ENCODE assay signal across 11 cellular contexts in the genomic region with DNA sequence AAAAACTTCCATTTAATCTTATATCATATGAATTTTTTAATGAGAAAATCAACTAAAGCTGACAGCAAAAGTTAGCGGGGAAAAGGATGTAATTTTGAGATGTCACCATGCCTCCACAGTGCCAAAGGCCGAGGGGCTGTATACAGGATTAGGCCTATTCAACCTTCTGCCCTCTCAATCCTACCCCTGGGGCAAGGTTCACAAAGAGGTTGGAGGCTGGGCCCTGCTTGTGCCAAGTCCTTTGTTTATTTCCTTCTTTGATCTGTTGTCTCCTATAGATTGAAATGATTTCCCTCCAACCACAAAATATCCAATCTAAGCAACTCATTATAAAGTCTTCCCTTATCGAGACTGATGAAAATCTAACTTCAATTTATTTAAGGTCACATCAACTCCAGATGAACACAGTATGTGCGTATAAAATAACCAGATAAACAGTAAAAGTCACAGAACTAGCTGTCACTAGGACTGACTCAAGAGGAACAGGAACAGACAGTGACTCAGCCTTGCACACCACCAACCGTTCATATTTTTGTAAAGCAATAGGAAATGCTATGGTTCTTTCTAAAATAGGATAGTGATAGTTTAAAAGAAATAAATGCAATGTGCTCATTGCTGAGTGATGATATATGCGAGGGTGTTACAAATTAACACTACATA.
DNase-seq lines count a peak whose midpoint lies in the region; ATAC-seq, FAIRE-seq and TF ChIP-seq lines count a peak whose summit lies in the region.
"Had no signal": no experiment of that assay in that cellular context is flagged by ENCODE, and none has a peak within 500 bp of the region (broad histone marks: within the 10 kb centered on the region; RNA-seq: fewer than 3 reads in every experiment).

No MANE protein-coding gene starts in this region.

- TF ChIP-seq CTCF in CD14-positive monocyte (IDR thresholded peaks at IDR 0.05) (no peak), liver (IDR thresholded peaks at IDR 0.05; ENCODE audit: low read depth, low read length, missing input control) (no peak), heart right ventricle (IDR thresholded peaks at IDR 0.05) (no peak)

- intact Hi-C loops in CD14-positive monocyte (cut with micrococcal nuclease) (no loop called here), heart right ventricle (cut with DNase I) (no loop called here)

- H3K9ac ChIP-seq in adipocyte (ENCODE audit: low read length) = no peak overlapping the region
- no peak overlapping the region for H3K9ac ChIP-seq in liver (ENCODE audit: low read depth in 1 of 2, low read length in 2 of 2)

- H3K4me1 ChIP-seq in adipocyte (ENCODE audit: control insufficient read depth, insufficient read depth, low read length) (peaks cover 10% of the 10 kb centered on the region), liver (ENCODE audit: control insufficient read depth in 4 of 4, insufficient read depth in 4 of 4, low read length in 3 of 4) (peaks cover 0 to 4% (median 1%) of the 10 kb centered on the region in 4 donors), heart right ventricle (peaks cover 0 to 12% (median 5%) of the 10 kb centered on the region in 9 donors)
- H3K4me1 ChIP-seq: esophagus muscularis mucosa had no signal

- H3K4me3 ChIP-seq in adipocyte (ENCODE audit: low read length) (no peak overlapping the region), liver (ENCODE audit: low read depth in 1 of 3, low read length in 3 of 3) (no peak overlapping the region), heart right ventricle (no peak overlapping the region)
- H3K4me3 ChIP-seq: esophagus muscularis mucosa had no signal

- 78% methylated on average over 6 of the region's 6 CpGs for WGBS in liver
- WGBS in heart right ventricle, 2 donors = 86 to 88% methylated on average over 6 of the region's 6 CpGs

- DNase-seq in CD14-positive monocyte (ENCODE audit: low spot score) (peak; percentile 64), HTR-8/SVneo (ENCODE audit: insufficient read length, low spot score) (peak; percentile 31), adipocyte (ENCODE audit: low read depth) (peak; percentile 61), SK-N-DZ (ENCODE audit: low spot score) (no peak), heart right ventricle (no peak), NCI-H1105 (lab: John Stamatoyannopoulos, UW) (no peak)
- DNase-seq: activated CD4-positive, alpha-beta T cell treated with anti-CD3 and anti-CD28 coated beads, Interleukin-2, amount 50 U/mL, for 4 hours; NCI-H2171 treated with DMSO at 0.1 percent for 48 hours had no signal

- H3K27me3 Mint-ChIP-seq in CD14-positive monocyte (ENCODE audit: low read depth in 3 of 3) = no peaks in the 10 kb centered on the region

- peaks cover 25 to 32% of the 10 kb centered on the region in 2 donors for H3K36me3 Mint-ChIP-seq in CD14-positive monocyte

- H3K4me3 Mint-ChIP-seq in CD14-positive monocyte = peak overlapping the region in 1 of 2 donors; percentile 75

- no peaks in the 10 kb centered on the region for H3K9me3 Mint-ChIP-seq in CD14-positive monocyte

- H3K27ac Mint-ChIP-seq in CD14-positive monocyte = peak overlapping the region; percentile 77 to 98 (median 89)

- H3K27me3 ChIP-seq in adipocyte (replicated peaks; ENCODE audit: control insufficient read depth, insufficient read depth, low read length) = no peaks in the 10 kb centered on the region
- H3K27me3 ChIP-seq in liver (ENCODE audit: control insufficient read depth in 4 of 4, insufficient read depth in 4 of 4, low read length in 3 of 4) = no peaks in the 10 kb centered on the region
- H3K27me3 ChIP-seq in heart right ventricle = no peaks in the 10 kb centered on the region
- H3K27me3 ChIP-seq: esophagus muscularis mucosa had no signal

- FAIRE-seq in HTR-8/SVneo (lab: Jason Lieb, UNC) = no peak

- TF ChIP-seq RAD21 in liver (IDR thresholded peaks at IDR 0.05) = no peak

- ATAC-seq in heart right ventricle (no peak), GM18873 (IDR thresholded peaks at IDR 0.05; ENCODE audit: low FRiP score, unreplicated experiment) (no peak)

- H3K36me3 ChIP-seq in adipocyte (ENCODE audit: control insufficient read depth, insufficient read depth, low read length, severe bottlenecking) (peaks cover 9% of the 10 kb centered on the region), liver (ENCODE audit: control insufficient read depth in 4 of 4, insufficient read depth in 3 of 4, low read depth in 1 of 4, low read length in 3 of 4) (no peaks in the 10 kb centered on the region), heart right ventricle (peaks cover 0 to 67% (median 7%) of the 10 kb centered on the region in 9 donors)

- H3K9me3 ChIP-seq in adipocyte (ENCODE audit: control insufficient read depth, low read length) (no peaks in the 10 kb centered on the region), liver (ENCODE audit: control insufficient read depth in 4 of 4, low read length in 3 of 4) (no peaks in the 10 kb centered on the region), heart right ventricle (no peaks in the 10 kb centered on the region)
- H3K9me3 ChIP-seq: esophagus muscularis mucosa had no signal

- H3K27ac ChIP-seq in liver (ENCODE audit: low read depth in 1 of 2, low read length in 2 of 2) (no peak overlapping the region), heart right ventricle (no peak overlapping the region)
- H3K27ac ChIP-seq: esophagus muscularis mucosa had no signal

- H3K4me1 Mint-ChIP-seq in CD14-positive monocyte = peaks cover 31% of the 10 kb centered on the region

TF ChIP-seq in liver, 16 proteins besides CTCF, POLR2A, EP300 and RAD21:
- TF ChIP-seq RXRA (IDR thresholded peaks at IDR 0.05) (peak in 1 of 2 donors; percentile 13), HNF4G (IDR thresholded peaks at IDR 0.05) (peak; percentile 30), HNF4A (conservative IDR thresholded peaks at IDR 0.05) (peak; percentile 64 to 82), TAF1 (conservative IDR thresholded peaks at IDR 0.05) (no peak), SP1 (IDR thresholded peaks at IDR 0.05) (no peak), FOXA2 (IDR thresholded peaks at IDR 0.05) (no peak)
- TF ChIP-seq, protein P1, sequence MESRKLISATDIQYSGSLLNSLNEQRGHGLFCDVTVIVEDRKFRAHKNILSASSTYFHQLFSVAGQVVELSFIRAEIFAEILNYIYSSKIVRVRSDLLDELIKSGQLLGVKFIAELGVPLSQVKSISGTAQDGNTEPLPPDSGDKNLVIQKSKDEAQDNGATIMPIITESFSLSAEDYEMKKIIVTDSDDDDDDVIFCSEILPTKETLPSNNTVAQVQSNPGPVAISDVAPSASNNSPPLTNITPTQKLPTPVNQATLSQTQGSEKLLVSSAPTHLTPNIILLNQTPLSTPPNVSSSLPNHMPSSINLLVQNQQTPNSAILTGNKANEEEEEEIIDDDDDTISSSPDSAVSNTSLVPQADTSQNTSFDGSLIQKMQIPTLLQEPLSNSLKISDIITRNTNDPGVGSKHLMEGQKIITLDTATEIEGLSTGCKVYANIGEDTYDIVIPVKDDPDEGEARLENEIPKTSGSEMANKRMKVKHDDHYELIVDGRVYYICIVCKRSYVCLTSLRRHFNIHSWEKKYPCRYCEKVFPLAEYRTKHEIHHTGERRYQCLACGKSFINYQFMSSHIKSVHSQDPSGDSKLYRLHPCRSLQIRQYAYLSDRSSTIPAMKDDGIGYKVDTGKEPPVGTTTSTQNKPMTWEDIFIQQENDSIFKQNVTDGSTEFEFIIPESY (IDR thresholded peaks at IDR 0.05) = no peak

Comparison
In these comparisons a context has a peak if more than half of its experiments do, and no peak if none do; other contexts are left out.
1. DNase-seq: peak in CD14-positive monocyte (single experiment), HTR-8/SVneo (single experiment) and adipocyte (single experiment); none in SK-N-DZ (single experiment), heart right ventricle (0 of 2) and NCI-H1105 (single experiment).